In genomic region chr5:181114844-181115778, GRCh38 we compare ENCODE assay signal across 13 cellular contexts. TPM values are rescaled to one million over a fixed set of nuclear protein-coding genes. Genes with fewer than 3 reads are reported as not detected.
A peak's percentile ranks its signal among the peaks of the same experiment; 100 is the strongest.
DNase-seq lines count a peak whose midpoint lies in the region; ATAC-seq, FAIRE-seq and TF ChIP-seq lines count a peak whose summit lies in the region.
"Had no signal": no experiment of that assay in that cellular context is flagged by ENCODE, and none has a peak within 500 bp of the region (broad histone marks: within the 10 kb centered on the region; RNA-seq: fewer than 3 reads in every experiment).

No MANE protein-coding gene starts in this region.

- H3K36me3 Mint-ChIP-seq in activated T-cell treated with anti-CD3 and anti-CD28 coated beads, Interleukin-2, amount 50 U/mL, for 72 hours (ENCODE audit: insufficient read depth in 2 of 2) = peaks cover 2 to 5% of the 10 kb centered on the region in 2 donors
- H3K36me3 Mint-ChIP-seq in astrocyte (ENCODE audit: low read depth, unreplicated experiment) = no peaks in the 10 kb centered on the region

- H3K4me1 ChIP-seq in astrocyte (ENCODE audit: insufficient read depth, low read length) (no peaks in the 10 kb centered on the region), iPS-20b (ENCODE audit: insufficient read depth, low read length) (0 out of 2 replicates have a peak, but pooled peaks cover 3% of the 10 kb centered on the region), upper lobe of left lung (peaks cover 0 to 6% (median 2%) of the 10 kb centered on the region in 4 donors)

- H3K27me3 ChIP-seq in astrocyte (ENCODE audit: insufficient read depth, low read length) = peaks cover 9% of the 10 kb centered on the region
- peaks cover 59% of the 10 kb centered on the region for H3K27me3 ChIP-seq in iPS-20b (ENCODE audit: insufficient read depth, low read length)
- peaks cover 0 to 17% (median 5%) of the 10 kb centered on the region in 4 donors for H3K27me3 ChIP-seq in upper lobe of left lung

- H2AFZ ChIP-seq in astrocyte (ENCODE audit: low read depth, low read length) = peak overlapping the region; percentile 13

- no peak for FAIRE-seq in astrocyte (lab: Jason Lieb, UNC)

- H3K4me1 Mint-ChIP-seq in activated T-cell treated with anti-CD3 and anti-CD28 coated beads, Interleukin-2, amount 50 U/mL, for 72 hours (ENCODE audit: low read depth) = peaks cover 12% of the 10 kb centered on the region
- H3K4me1 Mint-ChIP-seq in astrocyte (ENCODE audit: low read depth, unreplicated experiment) = no peaks in the 10 kb centered on the region

- H3K9me3 ChIP-seq in astrocyte (ENCODE audit: insufficient read depth, low read depth, low read length) = no peaks in the 10 kb centered on the region
- H3K9me3 ChIP-seq in iPS-20b (ENCODE audit: insufficient read depth, low read depth, low read length) = no peaks in the 10 kb centered on the region
- H3K9me3 ChIP-seq in upper lobe of left lung = no peaks in the 10 kb centered on the region

- H3K27ac Mint-ChIP-seq in activated T-cell treated with anti-CD3 and anti-CD28 coated beads, Interleukin-2, amount 50 U/mL, for 72 hours = peak overlapping the region; percentile 73
- peak overlapping the region; percentile 66 for H3K27ac Mint-ChIP-seq in astrocyte (ENCODE audit: unreplicated experiment)
- H3K27ac Mint-ChIP-seq: stimulated activated naive CD8-positive, alpha-beta T cell treated with anti-CD3 and anti-CD28 coated beads, Interleukin-15, Interleukin-2, amounts not matched to agents 100 ng/mL and 50 ng/mL, for 24 hours; T-helper 1 cell treated with Interleukin-12 subunit alpha and Interleukin-12 subunit beta and Interleukin-4 antibody, amounts not matched to agents 30 μg/mL and 1 μg/mL, for 36 hours had no signal

- H3K4me2 ChIP-seq in astrocyte (ENCODE audit: low read length) = peak overlapping the region; percentile 61
- H3K4me2 ChIP-seq: BLaER1 had no signal

- TF ChIP-seq CTCF in astrocyte (IDR thresholded peaks at IDR 0.05; ENCODE audit: insufficient read depth, low read depth, low read length) (no peak), upper lobe of left lung (IDR thresholded peaks at IDR 0.05) (no peak)

- no peaks in the 10 kb centered on the region for H3K79me2 ChIP-seq in astrocyte (ENCODE audit: insufficient read depth, low read length)

- peak in 1 of 2 donors; percentile 22 for DNase-seq in activated T-cell treated with anti-CD3 and anti-CD28 coated beads, Interleukin-2, amount 50 U/mL, for 72 hours
- DNase-seq in activated T-cell treated with anti-CD3 and anti-CD28 coated beads, Interleukin-2, amount 50 U/mL, for 48 hours = no peak
- peak; percentile 35 for DNase-seq in astrocyte (ENCODE audit: low read depth)
- DNase-seq in upper lobe of left lung = peak; percentile 6 to 80
- DNase-seq in NCI-H1105 treated with DMSO at 0.1 percent for 48 hours (lab: John Stamatoyannopoulos, UW) = no peak
- no peak for DNase-seq in iPS-NIHi7 (ENCODE audit: extremely low spot score)
- DNase-seq: NCI-H2081 had no signal

- H3K27me3 Mint-ChIP-seq in activated T-cell treated with anti-CD3 and anti-CD28 coated beads, Interleukin-2, amount 50 U/mL, for 72 hours (ENCODE audit: low read depth) = peaks cover 89% of the 10 kb centered on the region
- peaks cover 71% of the 10 kb centered on the region for H3K27me3 Mint-ChIP-seq in astrocyte (ENCODE audit: low read depth, unreplicated experiment)

- TF ChIP-seq EP300 in upper lobe of left lung (IDR thresholded peaks at IDR 0.05) = no peak

- peaks cover 0 to 3% of the 10 kb centered on the region in 2 donors for H3K9me3 Mint-ChIP-seq in activated T-cell treated with anti-CD3 and anti-CD28 coated beads, Interleukin-2, amount 50 U/mL, for 72 hours
- H3K9me3 Mint-ChIP-seq in astrocyte (ENCODE audit: unreplicated experiment) = peaks cover 22% of the 10 kb centered on the region
- H3K9me3 Mint-ChIP-seq: stimulated activated naive CD8-positive, alpha-beta T cell treated with anti-CD3 and anti-CD28 coated beads, Interleukin-15, Interleukin-2, amounts not matched to agents 100 ng/mL and 50 ng/mL, for 24 hours; T-helper 1 cell treated with Interleukin-12 subunit alpha and Interleukin-12 subunit beta and Interleukin-4 antibody, amounts not matched to agents 30 μg/mL and 1 μg/mL, for 36 hours had no signal

- H4K20me1 ChIP-seq in astrocyte (ENCODE audit: insufficient read depth, low read length) = no peaks in the 10 kb centered on the region
- H4K20me1 ChIP-seq: BLaER1 had no signal

- H3K27ac ChIP-seq in astrocyte (ENCODE audit: low read depth, low read length) = no peak overlapping the region
- no peak overlapping the region for H3K27ac ChIP-seq in iPS-20b (ENCODE audit: low read length)
- H3K27ac ChIP-seq in upper lobe of left lung = no peak overlapping the region
- H3K27ac ChIP-seq: BLaER1 had no signal

- peak overlapping the region; percentile 29 for H3K4me3 ChIP-seq in astrocyte (ENCODE audit: insufficient read depth, low read depth, low read length)
- peak overlapping the region; percentile 57; the same call in 1 of the 2 replicates for H3K4me3 ChIP-seq in iPS-20b (ENCODE audit: low read length)
- H3K4me3 ChIP-seq in upper lobe of left lung = no peak overlapping the region
- H3K4me3 ChIP-seq: BLaER1 had no signal

- peak overlapping the region; percentile 56 to 73 for H3K4me3 Mint-ChIP-seq in activated T-cell treated with anti-CD3 and anti-CD28 coated beads, Interleukin-2, amount 50 U/mL, for 72 hours
- peak overlapping the region; percentile 45 for H3K4me3 Mint-ChIP-seq in astrocyte (ENCODE audit: unreplicated experiment)
- H3K4me3 Mint-ChIP-seq: stimulated activated naive CD8-positive, alpha-beta T cell treated with anti-CD3 and anti-CD28 coated beads, Interleukin-15, Interleukin-2, amounts not matched to agents 100 ng/mL and 50 ng/mL, for 24 hours; T-helper 1 cell treated with Interleukin-12 subunit alpha and Interleukin-12 subunit beta and Interleukin-4 antibody, amounts not matched to agents 30 μg/mL and 1 μg/mL, for 36 hours had no signal

- H3K36me3 ChIP-seq in astrocyte (ENCODE audit: insufficient read depth, low read length) = no peaks in the 10 kb centered on the region
- H3K36me3 ChIP-seq in iPS-20b (ENCODE audit: insufficient read depth, low read depth, low read length) = no peaks in the 10 kb centered on the region
- H3K36me3 ChIP-seq in upper lobe of left lung = no peaks in the 10 kb centered on the region
- H3K36me3 ChIP-seq: BLaER1 had no signal

- ATAC-seq in activated T-cell treated with anti-CD3 and anti-CD28 coated beads, Interleukin-2, amount 50 U/mL, for 72 hours (replicated peaks in 1 of 2) = peak in 1 of 2 donors; percentile 50
- ATAC-seq in upper lobe of left lung (ENCODE audit: low FRiP score in 2 of 2) (no peak), GM19351 (IDR thresholded peaks at IDR 0.05; ENCODE audit: unreplicated experiment) (no peak)

- TF ChIP-seq POLR2A in upper lobe of left lung (IDR thresholded peaks at IDR 0.05) = no peak

- H3K9ac ChIP-seq in astrocyte (ENCODE audit: low read length) (no peak overlapping the region), iPS-20b (ENCODE audit: low read depth, low read length) (no peak overlapping the region)
- H3K9ac ChIP-seq: BLaER1 had no signal

- WGBS in upper lobe of left lung, 2 donors = 6 to 14% methylated on average over 41 to 45 of the region's 47 CpGs

RNA-seq across cellular contexts. Expression of gene OR2V1, which starts 15.9 kb away (rescaled TPM):
- total RNA-seq in activated T-cell treated with anti-CD3 and anti-CD28 coated beads, Interleukin-2, amount 50 U/mL, for 72 hours = not detected
- total RNA-seq in astrocyte (not detected in 2 replicates), upper lobe of left lung (not detected)
- total RNA-seq: glomerular endothelial cell had no signal

RNA-seq across cellular contexts. Expression of gene OR2V2, which starts 32.3 kb away (rescaled TPM):
- total RNA-seq in activated T-cell treated with anti-CD3 and anti-CD28 coated beads, Interleukin-2, amount 50 U/mL, for 72 hours = not detected
- total RNA-seq in astrocyte (not detected in 2 replicates), upper lobe of left lung (1 to 10 TPM in 1 of 6 donors, not detected in 5; 1.6 TPM)
- total RNA-seq: glomerular endothelial cell had no signal

Comparison
In these comparisons a context has a peak if more than half of its experiments do, and no peak if none do; other contexts are left out.
1. DNase-seq: peak in astrocyte (single experiment) and upper lobe of left lung (2 of 2); none in activated T-cell treated with anti-CD3 and anti-CD28 coated beads, Interleukin-2, amount 50 U/mL, for 48 hours (0 of 2), NCI-H1105 treated with DMSO at 0.1 percent for 48 hours (single experiment) and iPS-NIHi7 (single experiment).
2. H3K4me3 ChIP-seq: peak in astrocyte (single experiment) and iPS-20b (single experiment); none in upper lobe of left lung (0 of 4).